28 cellular contexts compared by ENCODE assay signal in genomic region chr11:121299417-121299816, GRCh38.
"Had no signal": no experiment of that assay in that cellular context is flagged by ENCODE, and none has a peak within 500 bp of the region (broad histone marks: within the 10 kb centered on the region; RNA-seq: fewer than 3 reads in every experiment).

No MANE protein-coding gene starts in this region.

- H3K27ac Mint-ChIP-seq: memory B cell; nephron; stimulated activated memory B cell treated with anti-CD40 and anti-IgM and Interleukin-4, amounts not matched to agents 10 μg/mL and 1 μg/mL and 100 μg/mL, for 72 hours; T-helper 2 cell treated with Interferon-gamma antibody and Interleukin-4, amounts not matched to agents 5 μg/mL and 100 μg/mL, for 36 hours had no signal

- H3K9me3 Mint-ChIP-seq: activated naive CD4-positive, alpha-beta T cell treated with anti-CD3 and anti-CD28 coated beads, Interleukin-2, amount 50 U/mL, for 24 hours; brain; memory B cell; nephron; stimulated activated memory B cell treated with anti-CD40 and anti-IgM and Interleukin-4, amounts not matched to agents 10 μg/mL and 1 μg/mL and 100 μg/mL, for 72 hours had no signal

- H3K9me3 ChIP-seq: stomach, suprapubic skin, tibial nerve had no signal

- H3K27me3 Mint-ChIP-seq: activated naive CD4-positive, alpha-beta T cell treated with anti-CD3 and anti-CD28 coated beads, Interleukin-2, amount 50 U/mL, for 24 hours; brain; memory B cell; stimulated activated memory B cell treated with anti-CD40 and anti-IgM and Interleukin-4, amounts not matched to agents 10 μg/mL and 1 μg/mL and 100 μg/mL, for 72 hours had no signal

- H3K27ac ChIP-seq: parathyroid adenoma, skin epidermis, suprapubic skin, tibial nerve, WERI-Rb-1 had no signal

- FAIRE-seq: urothelium cell line had no signal

- H3K9ac ChIP-seq: parathyroid adenoma had no signal

- H3K4me3 Mint-ChIP-seq: memory B cell; nephron; stimulated activated memory B cell treated with anti-CD40 and anti-IgM and Interleukin-4, amounts not matched to agents 10 μg/mL and 1 μg/mL and 100 μg/mL, for 72 hours; T-helper 2 cell treated with Interferon-gamma antibody and Interleukin-4, amounts not matched to agents 5 μg/mL and 100 μg/mL, for 36 hours had no signal

- H3K4me1 ChIP-seq: parathyroid adenoma had no signal

- ATAC-seq: left colon; stimulated activated memory B cell treated with anti-CD40 and anti-IgM and Interleukin-4, amounts not matched to agents 10 μg/mL and 1 μg/mL and 100 μg/mL, for 72 hours had no signal

- H3K36me3 ChIP-seq: suprapubic skin had no signal

- H3K4me3 ChIP-seq: skin epidermis, stomach, suprapubic skin, tibial nerve had no signal

- DNase-seq: activated CD4-positive, alpha-beta T cell treated with anti-CD3 and anti-CD28 coated beads for 1 hour; activated CD4-positive, alpha-beta T cell treated with anti-CD3 and anti-CD28 coated beads, Interleukin-2, amount 50 U/mL, for 1 hour; activated gamma-delta T cell treated with Interleukin-2 at 50 U/mL for 16 hours; activated T-cell treated with anti-CD3 and anti-CD28 coated beads, Interleukin-2, amount 50 U/mL, for 1 hour; anterior cingulate cortex; central memory CD4-positive, alpha-beta T cell; dermis blood vessel endothelial cell; effector CD8-positive, alpha-beta T cell; foreskin melanocyte; glutamatergic neuron; hypothalamus; islet precursor cell; left colon; right cardiac atrium; stimulated activated CD4-positive, alpha-beta T cell treated with anti-CD3 and anti-CD28 coated beads, Interleukin-2, amount 100 ng/mL, for 24 hours; stomach; WERI-Rb-1 had no signal

- H3K27me3 ChIP-seq: stomach, suprapubic skin, tibial nerve had no signal
